In genomic region chr7:92158660-92159575, GRCh38 we compare ENCODE assay signal across 10 cellular contexts. TPM values are rescaled to one million over a fixed set of nuclear protein-coding genes. Genes with fewer than 3 reads are reported as not detected.
DNase-seq lines count a peak whose midpoint lies in the region; ATAC-seq and TF ChIP-seq lines count a peak whose summit lies in the region.
"Had no signal": no experiment of that assay in that cellular context is flagged by ENCODE, and none has a peak within 500 bp of the region (broad histone marks: within the 10 kb centered on the region; RNA-seq: fewer than 3 reads in every experiment).

No MANE protein-coding gene starts in this region.

- H3K4me2 ChIP-seq in fibroblast of lung (ENCODE audit: extremely low read depth, insufficient read depth, low read length): peak overlapping the region; percentile 44

- H3K27me3 ChIP-seq in fibroblast of lung (ENCODE audit: control insufficient read depth, insufficient read depth, low read length): no peaks in the 10 kb centered on the region
- no peaks in the 10 kb centered on the region for H3K27me3 ChIP-seq in lower lobe of right lung (ENCODE audit: low read depth)

- peaks cover 14% of the 10 kb centered on the region for H3K27me3 Mint-ChIP-seq in activated naive CD4-positive, alpha-beta T cell treated with anti-CD3 and anti-CD28 coated beads, Interleukin-2, amount 10 ng/mL, durations not matched to agents 7 days and 5 days

- no peaks in the 10 kb centered on the region for H3K36me3 Mint-ChIP-seq in activated naive CD4-positive, alpha-beta T cell treated with anti-CD3 and anti-CD28 coated beads, Interleukin-2, amount 10 ng/mL, durations not matched to agents 7 days and 5 days

- intact Hi-C loops in lower lobe of right lung (cut with DNase I): no loop called here

- H3K4me3 ChIP-seq in fibroblast of lung (replicated peaks in 1 of 4; ENCODE audit: control extremely low read depth in 1 of 4, insufficient read depth in 1 of 4, low read depth in 3 of 4, low read length in 4 of 4): no peak overlapping the region
- H3K4me3 ChIP-seq in lower lobe of right lung: no peak overlapping the region

- no peak overlapping the region for H2AFZ ChIP-seq in fibroblast of lung (ENCODE audit: low read length)

- no peaks in the 10 kb centered on the region for H3K79me2 ChIP-seq in fibroblast of lung (ENCODE audit: control insufficient read depth, insufficient read depth, low read length)

- peaks cover 2% of the 10 kb centered on the region for H3K4me1 Mint-ChIP-seq in activated naive CD4-positive, alpha-beta T cell treated with anti-CD3 and anti-CD28 coated beads, Interleukin-2, amount 10 ng/mL, durations not matched to agents 7 days and 5 days

- CTCF ChIA-PET in activated naive CD4-positive, alpha-beta T cell treated with anti-CD3 and anti-CD28 coated beads, Interleukin-2, amount 10 ng/mL, durations not matched to agents 7 days and 5 days (lab: Charles Lee): no interaction called here

- DNase-seq in ELR (ENCODE audit: low read depth) (peak; percentile 81), fibroblast of lung (ENCODE audit: low read depth in 2 of 2) (peak; percentile 90 to 96), lower lobe of right lung (no peak), cerebellar cortex (ENCODE audit: low spot score) (no peak), germinal center (ENCODE audit: low spot score) (no peak)
- no peak for DNase-seq in activated naive CD4-positive, alpha-beta T cell treated with anti-CD3 and anti-CD28 coated beads, Interleukin-2, amount 10 ng/mL, durations not matched to agents 7 days and 5 days
- DNase-seq: activated CD4-positive, alpha-beta T cell treated with anti-CD3 and anti-CD28 coated beads for 4 hours had no signal

- H3K4me3 Mint-ChIP-seq in activated naive CD4-positive, alpha-beta T cell treated with anti-CD3 and anti-CD28 coated beads, Interleukin-2, amount 10 ng/mL, durations not matched to agents 7 days and 5 days: no peak overlapping the region

- no peaks in the 10 kb centered on the region for H3K9me3 Mint-ChIP-seq in activated naive CD4-positive, alpha-beta T cell treated with anti-CD3 and anti-CD28 coated beads, Interleukin-2, amount 10 ng/mL, durations not matched to agents 7 days and 5 days

- H3K4me1 ChIP-seq in fibroblast of lung (ENCODE audit: control insufficient read depth, extremely low read depth, insufficient read depth, low read length): peaks cover 2% of the 10 kb centered on the region
- H3K4me1 ChIP-seq in lower lobe of right lung: no peaks in the 10 kb centered on the region

- H3K27ac Mint-ChIP-seq in activated naive CD4-positive, alpha-beta T cell treated with anti-CD3 and anti-CD28 coated beads, Interleukin-2, amount 10 ng/mL, durations not matched to agents 7 days and 5 days: no peak overlapping the region

- H3K9me3 ChIP-seq in fibroblast of lung (ENCODE audit: control insufficient read depth, insufficient read depth, low read depth, low read length): no peaks in the 10 kb centered on the region
- H3K9me3 ChIP-seq in lower lobe of right lung: no peaks in the 10 kb centered on the region

- H3K36me3 ChIP-seq in fibroblast of lung (ENCODE audit: control insufficient read depth, insufficient read depth, low read length): no peaks in the 10 kb centered on the region
- H3K36me3 ChIP-seq in lower lobe of right lung: no peaks in the 10 kb centered on the region

- no peak overlapping the region for H3K9ac ChIP-seq in fibroblast of lung (ENCODE audit: insufficient read depth, low read length)

- peak; percentile 79 for ATAC-seq in GM21447 (IDR thresholded peaks at IDR 0.05; ENCODE audit: unreplicated experiment)
- ATAC-seq in HG03460 (IDR thresholded peaks at IDR 0.05; ENCODE audit: unreplicated experiment): peak; percentile 78
- no peak for ATAC-seq in lower lobe of right lung

- peak overlapping the region; percentile 18 for H3K27ac ChIP-seq in fibroblast of lung (ENCODE audit: insufficient read depth, low read length)
- H3K27ac ChIP-seq in lower lobe of right lung: no peak overlapping the region

- no peaks in the 10 kb centered on the region for H4K20me1 ChIP-seq in fibroblast of lung (ENCODE audit: control insufficient read depth, extremely low read depth, insufficient read depth, low read length)

- TF ChIP-seq CTCF in fibroblast of lung (conservative IDR thresholded peaks at IDR 0.05 in 1 of 2, IDR thresholded peaks at IDR 0.05 in 1 of 2; ENCODE audit: low read depth in 1 of 2, low read length in 2 of 2): no peak
- TF ChIP-seq CTCF in lower lobe of right lung (IDR thresholded peaks at IDR 0.05): no peak

RNA-seq across cellular contexts. Expression of gene LRRD1, which starts 20.0 kb away (rescaled TPM):
- total RNA-seq in fibroblast of lung (under 0.01 and 0.17 TPM in 2 replicates), lower lobe of right lung (not detected)
- polyA plus RNA-seq in fibroblast of lung: 0.02 and 0.06 TPM in 2 replicates
- polyA plus RNA-seq in fibroblast of lung (2012): not detected in 2 replicates
- not detected in 2 replicates for polyA minus RNA-seq in fibroblast of lung (ENCODE audit: low replicate concordance)
- total RNA-seq: NCI-H460 had no signal

RNA-seq across cellular contexts. Expression of gene CYP51A1, which starts 24.6 kb away (rescaled TPM):
- total RNA-seq in fibroblast of lung (343 and 784 TPM in 2 replicates), lower lobe of right lung (129 TPM)
- polyA plus RNA-seq in fibroblast of lung: 28.7 and 50.0 TPM in 2 replicates
- polyA plus RNA-seq in fibroblast of lung (2012): 74.3 and 128 TPM in 2 replicates
- 13.7 and 18.3 TPM in 2 replicates for polyA minus RNA-seq in fibroblast of lung (ENCODE audit: low replicate concordance)

Comparison
In these comparisons a context has a peak if more than half of its experiments do, and no peak if none do; other contexts are left out.
1. DNase-seq: peak in ELR (single experiment) and fibroblast of lung (2 of 2); none in activated naive CD4-positive, alpha-beta T cell treated with anti-CD3 and anti-CD28 coated beads, Interleukin-2, amount 10 ng/mL, durations not matched to agents 7 days and 5 days (single experiment), lower lobe of right lung (single experiment), cerebellar cortex (single experiment) and germinal center (single experiment).
2. ATAC-seq: peak in GM21447 (single experiment) and HG03460 (single experiment); none in lower lobe of right lung (0 of 2).